In genomic region chr12:58369576-58369975, GRCh38 we compare ENCODE assay signal across 19 cellular contexts.
"Had no signal": no experiment of that assay in that cellular context is flagged by ENCODE, and none has a peak within 500 bp of the region (broad histone marks: within the 10 kb centered on the region; RNA-seq: fewer than 3 reads in every experiment).

No MANE protein-coding gene starts in this region.

- DNase-seq: activated CD4-positive, alpha-beta memory T cell treated with anti-CD3 and anti-CD28 coated beads, Interleukin-2, amount 10 ng/mL, durations not matched to agents 7 days and 5 days; activated CD4-positive, alpha-beta T cell treated with anti-CD3 and anti-CD28 coated beads, Interleukin-2, amount 10 ng/mL, durations not matched to agents 24 days and 14 days; activated effector memory CD4-positive, alpha-beta T cell treated with anti-CD3 and anti-CD28 coated beads, Interleukin-2, amount 50 U/mL, for 16 hours; activated naive CD4-positive, alpha-beta T cell treated with anti-CD3 and anti-CD28 coated beads, Interleukin-2, amount 10 ng/mL, durations not matched to agents 7 days and 5 days; amygdala; cerebellar nuclear complex; esophagus squamous epithelium; left lung; naive thymus-derived CD4-positive, alpha-beta T cell; stimulated activated CD4-positive, alpha-beta T cell treated with anti-CD3 and anti-CD28 coated beads, Interleukin-2, amount 100 ng/mL, for 48 hours; stimulated activated CD8-positive, alpha-beta memory T cell treated with anti-CD3 and anti-CD28 coated beads, Interleukin-4, amount 100 ng/mL, for 48 hours; stimulated activated naive B cell treated with anti-CD40 and anti-IgM and Interleukin-4, amounts not matched to agents 10 μg/mL and 1 μg/mL and 100 μg/mL, for 72 hours; testis; trophoblast cell; uterus had no signal

- H3K36me3 ChIP-seq: esophagus squamous epithelium, left lung, uterus had no signal

- ATAC-seq: activated CD4-positive, CD25-positive, alpha-beta regulatory T cell treated with anti-CD3 and anti-CD28 coated beads, Interleukin-2, amount 50 U/mL, for 24 hours; left lung; naive thymus-derived CD4-positive, alpha-beta T cell; sciatic nerve; stimulated activated naive B cell treated with anti-CD40 and anti-IgM and Interleukin-4, amounts not matched to agents 10 μg/mL and 1 μg/mL and 100 μg/mL, for 72 hours had no signal

- H3K9me3 ChIP-seq: testis, uterus had no signal

- H3K4me3 ChIP-seq: coronary artery, esophagus squamous epithelium, left lung, lung, testis, uterus had no signal

- H3K4me1 ChIP-seq: left lung, testis, uterus had no signal

- H3K27me3 ChIP-seq: esophagus squamous epithelium, left lung, testis, uterus had no signal

- H3K27ac ChIP-seq: coronary artery, esophagus squamous epithelium, left lung, testis, uterus had no signal
